15 cellular contexts compared by ENCODE assay signal in the genomic region with DNA sequence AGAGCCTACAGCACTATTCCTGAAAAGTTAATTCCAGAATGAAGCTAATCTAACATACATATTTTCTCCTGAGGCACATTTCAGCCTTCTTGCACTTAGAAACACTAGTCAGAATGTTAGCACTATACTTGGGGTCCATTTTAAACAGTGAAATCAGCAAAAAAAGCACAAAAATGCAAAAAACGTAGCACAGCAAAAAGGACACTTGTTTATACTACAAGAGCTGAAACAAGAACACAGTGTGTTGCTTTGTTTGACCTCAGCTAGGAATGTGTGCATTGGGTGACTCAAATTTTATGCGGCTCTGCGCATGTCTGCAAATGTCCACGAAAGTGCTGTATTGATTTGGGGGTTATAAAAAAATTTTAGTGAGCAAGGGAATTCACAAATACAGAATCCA.
"Had no signal": no experiment of that assay in that cellular context is flagged by ENCODE, and none has a peak within 500 bp of the region (broad histone marks: within the 10 kb centered on the region; RNA-seq: fewer than 3 reads in every experiment).

No MANE protein-coding gene starts in this region.

- H3K4me3 ChIP-seq: colonic mucosa, heart left ventricle, left ventricle myocardium inferior, lung, stomach had no signal

- ATAC-seq: heart left ventricle had no signal

- DNase-seq: cerebellar nuclear complex; colonic mucosa; dermis blood vessel endothelial cell; heart left ventricle; hippocampal formation; left ventricle myocardium inferior; mesendoderm; naive B cell; occipital lobe; small intestine; stimulated activated CD4-positive, alpha-beta T cell treated with anti-CD3 and anti-CD28 coated beads, Interleukin-12 subunit alpha, Interleukin-12 subunit beta, amount 100 ng/mL, for 4 hours; stimulated activated naive CD4-positive, alpha-beta T cell; stomach; trophoblast cell had no signal
